Comparison of ENCODE assay signal across 24 cellular contexts in the genomic region with DNA sequence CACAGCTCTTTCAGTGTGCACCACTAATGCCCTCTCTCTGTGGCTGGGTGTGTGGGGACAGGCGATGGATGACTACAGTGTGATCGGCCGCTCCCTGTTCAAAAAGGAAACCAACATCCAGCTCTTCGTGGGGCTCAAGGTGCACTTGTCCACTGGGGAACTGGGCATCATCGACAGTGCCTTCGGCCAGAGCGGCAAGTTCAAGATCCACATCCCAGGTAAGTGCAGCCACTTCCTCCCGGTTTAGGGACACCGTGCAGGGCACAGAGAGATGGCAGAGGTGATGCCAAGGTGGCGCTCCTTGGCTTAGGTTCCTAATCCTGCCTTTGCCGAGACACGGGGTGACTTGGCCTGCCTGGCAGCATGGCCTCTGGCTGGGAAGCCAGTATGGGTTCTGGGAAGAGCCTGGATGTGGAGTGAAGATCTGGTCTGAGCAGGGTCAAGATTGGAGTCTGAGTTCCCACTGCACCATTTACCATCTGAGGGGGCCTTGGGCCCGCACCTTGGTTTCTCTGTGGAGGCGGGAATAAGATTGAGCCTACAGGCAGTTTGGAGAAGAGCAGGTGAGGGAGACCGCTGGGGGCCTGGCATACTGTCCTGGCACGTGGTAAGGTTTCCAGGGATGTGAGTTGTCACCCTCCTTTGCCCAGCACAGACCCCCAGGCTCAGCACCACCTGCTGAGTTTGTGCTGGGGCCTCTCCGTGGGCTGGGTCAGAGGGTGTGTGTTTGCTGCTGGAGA.
"Had no signal": no experiment of that assay in that cellular context is flagged by ENCODE, and none has a peak within 500 bp of the region (broad histone marks: within the 10 kb centered on the region; RNA-seq: fewer than 3 reads in every experiment).

No MANE protein-coding gene starts in this region.

- H3K9me3 ChIP-seq: MG63, SK-N-SH had no signal

- H3K27me3 ChIP-seq: MG63 had no signal

- DNase-seq: IMR-90, Karpas-422, KG1, MG63, NCI-H1092, NCI-H1105 treated with DMSO at 0.1 percent for 48 hours, NCI-H1417 treated with DMSO at 0.1 percent for 48 hours, NCI-H146, NCI-H187, NCI-H2029, NCI-H2081 treated with DMSO at 0.1 percent for 48 hours, NCI-H2171, NCI-H226, NCI-H446, NCI-H510A, NCI-H524 treated with DMSO at 0.1 percent for 48 hours, NCI-H69, NCI-H774, Right ventricle myocardium superior, RPMI8226, SIG-M5, SK-N-SH, SW 1271 had no signal

- H3K4me2 ChIP-seq: SK-N-SH had no signal

- H3K36me3 ChIP-seq: MG63 had no signal

- H3K4me3 ChIP-seq: MG63 had no signal

- FAIRE-seq: RCC 7860 had no signal

- H3K9ac ChIP-seq: SK-N-SH had no signal
